9 cellular contexts compared by ENCODE assay signal in the genomic region with DNA sequence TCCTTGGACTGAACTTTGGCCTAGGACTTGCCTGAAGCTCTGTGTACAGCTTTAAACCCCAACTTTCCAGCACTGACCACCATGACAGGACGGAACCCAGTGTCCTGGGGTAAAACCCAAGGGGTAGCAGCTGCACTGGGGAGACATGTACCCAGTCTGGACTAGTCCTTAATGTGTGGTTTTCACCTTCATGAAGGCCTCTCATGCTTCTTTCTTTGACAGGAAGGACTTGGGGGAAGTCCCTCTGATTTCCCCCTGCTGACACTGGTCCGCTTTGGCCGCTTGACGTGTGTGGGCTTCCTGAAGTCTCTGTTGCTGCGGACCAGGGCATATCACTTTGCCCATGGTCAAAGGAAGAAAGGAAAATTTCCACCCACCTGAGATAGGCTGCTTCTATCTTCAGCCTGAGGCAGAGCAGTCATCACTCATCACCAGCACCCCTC.
DNase-seq lines count a peak whose midpoint lies in the region; ATAC-seq and TF ChIP-seq lines count a peak whose summit lies in the region.
"Had no signal": no experiment of that assay in that cellular context is flagged by ENCODE, and none has a peak within 500 bp of the region (broad histone marks: within the 10 kb centered on the region; RNA-seq: fewer than 3 reads in every experiment).

No MANE protein-coding gene starts in this region.

- H3K36me3 Mint-ChIP-seq in naive B cell: no peaks in the 10 kb centered on the region
- H3K36me3 Mint-ChIP-seq in endothelial cell (ENCODE audit: low read depth, unreplicated experiment): no peaks in the 10 kb centered on the region

- H3K9me3 ChIP-seq in SK-N-SH (no peaks in the 10 kb centered on the region), ascending aorta (no peaks in the 10 kb centered on the region)

- no peaks in the 10 kb centered on the region for H3K79me2 ChIP-seq in SK-N-SH (ENCODE audit: insufficient read depth)

- H3K27ac Mint-ChIP-seq in naive B cell (peak overlapping the region; percentile 86 to 99 (median 98)), endothelial cell (ENCODE audit: unreplicated experiment) (no peak overlapping the region)
- H3K27ac Mint-ChIP-seq: progenitor cell of endocrine pancreas had no signal

- H3F3A ChIP-seq in SK-N-SH (replicated peaks; ENCODE audit: insufficient read depth): peaks cover 16% of the 10 kb centered on the region

- no peaks in the 10 kb centered on the region for H3K9me3 Mint-ChIP-seq in naive B cell
- H3K9me3 Mint-ChIP-seq in endothelial cell (ENCODE audit: unreplicated experiment): no peaks in the 10 kb centered on the region

- H3K4me2 ChIP-seq in SK-N-SH: no peak overlapping the region

- H3K4me1 Mint-ChIP-seq in naive B cell (peaks cover 63 to 90% (median 67%) of the 10 kb centered on the region in 3 donors), endothelial cell (ENCODE audit: unreplicated experiment) (peaks cover 22% of the 10 kb centered on the region)

- no peaks in the 10 kb centered on the region for H3K9me2 ChIP-seq in SK-N-SH

- no peaks in the 10 kb centered on the region for H3K27me3 Mint-ChIP-seq in naive B cell
- H3K27me3 Mint-ChIP-seq in endothelial cell (ENCODE audit: unreplicated experiment): no peaks in the 10 kb centered on the region
- H3K27me3 Mint-ChIP-seq: progenitor cell of endocrine pancreas had no signal

- H3K4me1 ChIP-seq in SK-N-SH (ENCODE audit: control insufficient read depth in 1 of 2, insufficient read depth in 2 of 2, low read depth in 1 of 2, low read length in 1 of 2) (peaks cover 0 to 9% of the 10 kb centered on the region in 2 experiments; a peak in 2 of 4 replicates), ascending aorta (no peaks in the 10 kb centered on the region)

- no peak overlapping the region for H2AFZ ChIP-seq in SK-N-SH (ENCODE audit: low read depth)

- H3K27ac ChIP-seq in SK-N-SH (ENCODE audit: low read depth in 2 of 2, low read length in 1 of 2): no peak overlapping the region
- H3K27ac ChIP-seq in ascending aorta: no peak overlapping the region

- TF ChIP-seq RAD21 in SK-N-SH (IDR thresholded peaks at IDR 0.05; ENCODE audit: low read length): no peak

- DNase-seq in naive B cell (peak; percentile 63), endothelial cell (ENCODE audit: low spot score) (no peak), SK-N-SH (no peak), ascending aorta (ENCODE audit: low spot score in 2 of 2) (no peak)
- DNase-seq in stimulated activated naive CD4-positive, alpha-beta T cell (lab: John Stamatoyannopoulos, UW): no peak

- CTCF ChIA-PET in SK-N-SH (lab: Yijun Ruan, JAX): interaction anchor here (0.6 to 0.9 kb wide), 2 partner anchors 9 to 590 kb away, joined by 3 read pairs; no protein-coding TSS in a partner anchor

- ATAC-seq in GM18519 (IDR thresholded peaks at IDR 0.05; ENCODE audit: low FRiP score, unreplicated experiment): peak; percentile 27
- ATAC-seq in GM21526 (IDR thresholded peaks at IDR 0.05; ENCODE audit: low FRiP score, unreplicated experiment): peak; percentile 37
- peak; percentile 49 for ATAC-seq in HG03439 (IDR thresholded peaks at IDR 0.05; ENCODE audit: unreplicated experiment)
- ATAC-seq in naive B cell (ENCODE audit: low read depth in 2 of 2): peak; percentile 62 to 63

- TF ChIP-seq EP300 in SK-N-SH (IDR thresholded peaks at IDR 0.05; ENCODE audit: borderline replicate concordance in 1 of 2, low read depth in 1 of 2, low read length in 1 of 2): no peak

- no peak overlapping the region for H3K9ac ChIP-seq in SK-N-SH

- POLR2A ChIA-PET in SK-N-SH (lab: Yijun Ruan, JAX): no interaction called here

- H4K20me1 ChIP-seq in SK-N-SH (ENCODE audit: insufficient read depth): no peaks in the 10 kb centered on the region

- H3K4me3 Mint-ChIP-seq in naive B cell (peak overlapping the region; percentile 27 to 91 (median 80)), endothelial cell (ENCODE audit: unreplicated experiment) (no peak overlapping the region)

- H3K36me3 ChIP-seq in SK-N-SH (replicated peaks in 1 of 2; ENCODE audit: control insufficient read depth in 1 of 2, insufficient read depth in 2 of 2, low read length in 1 of 2) (peaks cover 0 to 2% of the 10 kb centered on the region in 2 experiments), ascending aorta (no peaks in the 10 kb centered on the region)

- intact Hi-C loops in ascending aorta (cut with DNase I): no loop called here

- no peak for TF ChIP-seq CTCF in endothelial cell (IDR thresholded peaks at IDR 0.05; ENCODE audit: unreplicated experiment)
- no peak for TF ChIP-seq CTCF in SK-N-SH (IDR thresholded peaks at IDR 0.05)
- TF ChIP-seq CTCF in ascending aorta (IDR thresholded peaks at IDR 0.05): no peak

- no peaks in the 10 kb centered on the region for H3K27me3 ChIP-seq in SK-N-SH (ENCODE audit: insufficient read depth)
- no peaks in the 10 kb centered on the region for H3K27me3 ChIP-seq in ascending aorta

- H3K4me3 ChIP-seq in SK-N-SH (ENCODE audit: low read depth in 2 of 2, low read length in 1 of 2): no peak overlapping the region
- no peak overlapping the region for H3K4me3 ChIP-seq in ascending aorta

- 98% methylated on average over 5 of the region's 5 CpGs for WGBS in SK-N-SH (ENCODE audit: low lambda C conversion rate)

TF ChIP-seq in SK-N-SH, 30 proteins besides CTCF, POLR2A, EP300 and RAD21:
- no peak for TF ChIP-seq TAF1 (IDR thresholded peaks at IDR 0.05; ENCODE audit: borderline replicate concordance, low read depth, low read length)
- TF ChIP-seq GABPA (IDR thresholded peaks at IDR 0.05; ENCODE audit: low read depth): no peak
- TF ChIP-seq ELF1 (IDR thresholded peaks at IDR 0.05): no peak
- no peak for TF ChIP-seq NRF1 (IDR thresholded peaks at IDR 0.05; ENCODE audit: low read depth, low read length)
- TF ChIP-seq RFX5 (IDR thresholded peaks at IDR 0.05; ENCODE audit: low read length): no peak
- no peak for TF ChIP-seq SMC3 (IDR thresholded peaks at IDR 0.05; ENCODE audit: low read depth, low read length)
- TF ChIP-seq, protein P1, sequence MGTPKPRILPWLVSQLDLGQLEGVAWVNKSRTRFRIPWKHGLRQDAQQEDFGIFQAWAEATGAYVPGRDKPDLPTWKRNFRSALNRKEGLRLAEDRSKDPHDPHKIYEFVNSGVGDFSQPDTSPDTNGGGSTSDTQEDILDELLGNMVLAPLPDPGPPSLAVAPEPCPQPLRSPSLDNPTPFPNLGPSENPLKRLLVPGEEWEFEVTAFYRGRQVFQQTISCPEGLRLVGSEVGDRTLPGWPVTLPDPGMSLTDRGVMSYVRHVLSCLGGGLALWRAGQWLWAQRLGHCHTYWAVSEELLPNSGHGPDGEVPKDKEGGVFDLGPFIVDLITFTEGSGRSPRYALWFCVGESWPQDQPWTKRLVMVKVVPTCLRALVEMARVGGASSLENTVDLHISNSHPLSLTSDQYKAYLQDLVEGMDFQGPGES (IDR thresholded peaks at IDR 0.05; ENCODE audit: low read depth, low read length): no peak
- no peak for TF ChIP-seq MXI1 (IDR thresholded peaks at IDR 0.05; ENCODE audit: low read depth, low read length)
- TF ChIP-seq FOXJ3 (CRISPR knock-in tag; IDR thresholded peaks at IDR 0.05): no peak
- TF ChIP-seq FOXM1 (IDR thresholded peaks at IDR 0.05; ENCODE audit: low read depth): no peak
- no peak for TF ChIP-seq RXRA (IDR thresholded peaks at IDR 0.05; ENCODE audit: borderline replicate concordance, low read depth)
